Comparison of ENCODE assay signal across 8 cellular contexts in the genomic region with DNA sequence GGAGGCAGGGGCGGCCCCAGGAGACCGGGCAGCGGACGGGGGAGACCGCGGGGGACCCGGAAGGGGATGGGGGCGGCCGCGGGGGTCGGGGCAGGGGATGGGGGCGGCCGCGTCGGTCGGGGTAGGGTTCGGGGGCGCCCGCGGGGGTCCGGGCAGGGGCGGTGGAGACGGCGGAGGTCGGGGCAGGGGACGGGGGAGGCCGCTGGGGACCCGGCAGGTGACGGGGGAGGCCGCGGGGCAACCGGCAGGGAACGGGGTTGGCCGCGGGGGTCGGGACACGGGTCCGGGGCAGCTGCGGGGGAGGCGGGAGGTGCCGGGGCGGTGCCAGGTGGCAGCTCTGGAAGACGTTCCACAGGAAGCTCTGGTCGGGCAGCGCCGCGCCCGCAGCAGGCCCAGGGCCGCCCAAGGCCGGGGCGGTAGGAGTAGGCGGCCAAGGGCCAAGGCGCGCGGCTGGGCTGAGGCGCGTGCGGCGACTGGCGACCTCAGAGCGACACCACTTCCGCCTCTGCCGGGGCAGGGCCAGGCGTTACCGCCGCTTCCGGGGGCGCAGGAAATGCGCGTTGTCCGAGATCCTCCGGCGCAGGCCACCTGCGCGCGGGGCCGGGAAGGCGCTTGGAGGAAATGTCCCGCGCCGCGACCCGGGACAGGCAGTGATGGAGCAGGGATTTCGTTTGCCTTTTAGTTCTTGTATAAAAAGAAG.
DNase-seq lines count a peak whose midpoint lies in the region; ATAC-seq lines count a peak whose summit lies in the region.
"Not testable (repeated sequence)": the region's sequence is repeated elsewhere in the genome, so short reads cannot be mapped to it uniquely, and the experiment has no call there.

No MANE protein-coding gene starts in this region.

- not testable (repeated sequence) for H3K4me1 Mint-ChIP-seq in effector memory CD8-positive, alpha-beta T cell (ENCODE audit: low read depth in 2 of 2)

- ATAC-seq in GM18868 (IDR thresholded peaks at IDR 0.05; ENCODE audit: unreplicated experiment) (peak; percentile 98), HG02852 (IDR thresholded peaks at IDR 0.05; ENCODE audit: unreplicated experiment) (peak; percentile 96)
- ATAC-seq in effector memory CD8-positive, alpha-beta T cell (replicated peaks) = peak; percentile 98

- H3K9me3 Mint-ChIP-seq in effector memory CD8-positive, alpha-beta T cell = not testable (repeated sequence)

- in situ Hi-C loops in ACHN (cut with HindIII; ENCODE audit: low pct_ligation_motif_present, low pct_unique_long_range_greater_than_20kb, low sequenced_read_pairs) = not testable (repeated sequence)

- H3K27me3 Mint-ChIP-seq in effector memory CD8-positive, alpha-beta T cell = not testable (repeated sequence)

- DNase-seq in ACHN = peak; percentile 31
- DNase-seq in NCI-H226 = peak; percentile 63
- DNase-seq in activated T-cell treated with anti-CD3 and anti-CD28 coated beads for 1 hour (ENCODE audit: low read depth) = peak; percentile 53
- DNase-seq in effector memory CD8-positive, alpha-beta T cell = peak; percentile 55 to 68 (median 62)
- peak; percentile 52 for DNase-seq in left kidney (ENCODE audit: low read depth, low spot score)
- DNase-seq in stimulated activated CD4-positive, alpha-beta T cell treated with anti-CD3 and anti-CD28 coated beads, Interleukin-12 subunit alpha, Interleukin-12 subunit beta, amount 100 ng/mL, for 48 hours (ENCODE audit: low read depth in 2 of 3, low spot score in 1 of 3) = peak; percentile 54 to 73 (median 61)

- peaks cover 10% of the 10 kb centered on the region for H3K36me3 Mint-ChIP-seq in effector memory CD8-positive, alpha-beta T cell (ENCODE audit: insufficient read depth)

- peak overlapping the region; percentile 73 to 75 for H3K4me3 Mint-ChIP-seq in effector memory CD8-positive, alpha-beta T cell

- not testable (repeated sequence) for H3K27ac Mint-ChIP-seq in effector memory CD8-positive, alpha-beta T cell

Comparison
In these comparisons a context has a peak if more than half of its experiments do, and no peak if none do; other contexts are left out.
1. Peak in every context shown above with its lines: DNase-seq and ATAC-seq.